25 cellular contexts compared by ENCODE assay signal in genomic region chr16:84407588-84408313, GRCh38. TPM values are rescaled to one million over a fixed set of nuclear protein-coding genes. Genes with fewer than 3 reads are reported as not detected.
"Had no signal": no experiment of that assay in that cellular context is flagged by ENCODE, and none has a peak within 500 bp of the region (broad histone marks: within the 10 kb centered on the region; RNA-seq: fewer than 3 reads in every experiment).

No MANE protein-coding gene starts in this region.

- H3K36me3 Mint-ChIP-seq: activated naive CD4-positive, alpha-beta T cell treated with anti-CD3 and anti-CD28 coated beads, Interleukin-2, amount 10 ng/mL, durations not matched to agents 7 days and 5 days; activated naive CD8-positive, alpha-beta T cell treated with anti-CD3 and anti-CD28 coated beads for 36 hours; T-cell had no signal

- H3K4me3 ChIP-seq: cardiac muscle cell, K562, SK-N-MC had no signal

- H3K36me3 ChIP-seq: brain microvascular endothelial cell, cardiac muscle cell, WERI-Rb-1 had no signal

- H3K4me1 Mint-ChIP-seq: T-cell had no signal

- H3K27ac ChIP-seq: brain microvascular endothelial cell, cardiac muscle cell, SK-N-MC, WERI-Rb-1 had no signal

- H3K4me3 Mint-ChIP-seq: activated CD8-positive, alpha-beta T cell treated with anti-CD3 and anti-CD28 coated beads for 36 hours; activated naive CD4-positive, alpha-beta T cell treated with anti-CD3 and anti-CD28 coated beads, Interleukin-2, amount 10 ng/mL, durations not matched to agents 7 days and 5 days; activated naive CD8-positive, alpha-beta T cell treated with anti-CD3 and anti-CD28 coated beads for 36 hours; activated T-cell treated with anti-CD3 and anti-CD28 coated beads, Interleukin-2, amount 50 U/mL, for 72 hours; T-cell had no signal

- H3K27ac Mint-ChIP-seq: activated CD8-positive, alpha-beta T cell treated with anti-CD3 and anti-CD28 coated beads for 36 hours; activated naive CD4-positive, alpha-beta T cell treated with anti-CD3 and anti-CD28 coated beads, Interleukin-2, amount 10 ng/mL, durations not matched to agents 7 days and 5 days; activated naive CD8-positive, alpha-beta T cell treated with anti-CD3 and anti-CD28 coated beads for 36 hours; activated T-cell treated with anti-CD3 and anti-CD28 coated beads, Interleukin-2, amount 50 U/mL, for 72 hours; activated T-helper 2 cell treated with anti-CD3 and anti-CD28 coated beads, Interferon-gamma antibody, Interleukin-2, Interleukin-4, amounts not matched to agents 10 μg/mL and 5 μg/mL and 100 μg/mL, durations not matched to agents 14 hours and 24 hours and 36 hours; T-cell had no signal

- H3K9me3 Mint-ChIP-seq: activated CD8-positive, alpha-beta T cell treated with anti-CD3 and anti-CD28 coated beads for 36 hours; activated naive CD4-positive, alpha-beta T cell treated with anti-CD3 and anti-CD28 coated beads, Interleukin-2, amount 10 ng/mL, durations not matched to agents 7 days and 5 days; activated naive CD8-positive, alpha-beta T cell treated with anti-CD3 and anti-CD28 coated beads for 36 hours; activated T-cell treated with anti-CD3 and anti-CD28 coated beads, Interleukin-2, amount 50 U/mL, for 72 hours; activated T-helper 2 cell treated with anti-CD3 and anti-CD28 coated beads, Interferon-gamma antibody, Interleukin-2, Interleukin-4, amounts not matched to agents 10 μg/mL and 5 μg/mL and 100 μg/mL, durations not matched to agents 14 hours and 24 hours and 36 hours; T-cell had no signal

- DNase-seq: activated CD4-positive, alpha-beta T cell treated with anti-CD3 and anti-CD28 coated beads for 4 hours; activated CD8-positive, alpha-beta memory T cell treated with anti-CD3 and anti-CD28 coated beads, Interleukin-2, amount 50 U/mL, for 4 hours; activated CD8-positive, alpha-beta T cell treated with anti-CD3 and anti-CD28 coated beads for 36 hours; activated gamma-delta T cell treated with Interleukin-2 at 50 U/mL for 16 hours; activated naive CD4-positive, alpha-beta T cell treated with anti-CD3 and anti-CD28 coated beads, Interleukin-2, amount 10 ng/mL, durations not matched to agents 7 days and 5 days; activated naive CD8-positive, alpha-beta T cell treated with anti-CD3 and anti-CD28 coated beads for 36 hours; activated T-cell treated with anti-CD3 and anti-CD28 coated beads, Interleukin-2, amount 50 U/mL, for 72 hours; brain microvascular endothelial cell; Karpas-422; NCI-H1048; NCI-H146; NCI-H187 treated with DMSO at 0.1 percent for 48 hours; NCI-H2081 treated with DMSO at 0.1 percent for 48 hours; NCI-H446; NCI-H524; SHP77 treated with DMSO at 0.1 percent for 48 hours; T-cell; T-helper 2 cell; T1000; WERI-Rb-1 had no signal

- ATAC-seq: activated CD4-positive, CD25-positive, alpha-beta regulatory T cell treated with anti-CD3 and anti-CD28 coated beads, Interleukin-2, amount 50 U/mL, for 24 hours; activated CD8-positive, alpha-beta T cell treated with anti-CD3 and anti-CD28 coated beads for 36 hours; activated T-cell treated with anti-CD3 and anti-CD28 coated beads, Interleukin-2, amount 50 U/mL, for 72 hours; K562; T-cell had no signal

RNA-seq across cellular contexts. Expression of gene ATP2C2, which starts 39.4 kb away (rescaled TPM):
- total RNA-seq: activated CD8-positive, alpha-beta T cell treated with anti-CD3 and anti-CD28 coated beads for 36 hours; activated naive CD8-positive, alpha-beta T cell treated with anti-CD3 and anti-CD28 coated beads for 36 hours; activated T-helper 2 cell treated with anti-CD3 and anti-CD28 coated beads, Interferon-gamma antibody, Interleukin-2, Interleukin-4, amounts not matched to agents 10 μg/mL and 5 μg/mL and 100 μg/mL, durations not matched to agents 14 hours and 24 hours and 36 hours; cardiac muscle cell; T-cell had no signal
- polyA plus RNA-seq: K562 had no signal
